Comparison of ENCODE assay signal across 1 cellular context in genomic region chr18:61955644-61956043, GRCh38.
TF ChIP-seq lines count a peak whose summit lies in the region.

No MANE protein-coding gene starts in this region.

TF ChIP-seq in GM23338, 12 proteins besides CTCF, POLR2A, EP300 and RAD21 (continued from another document):
- no peak for TF ChIP-seq ZNF462 (CRISPR knock-in tag; IDR thresholded peaks at IDR 0.05)
- TF ChIP-seq STAT1 (IDR thresholded peaks at IDR 0.05; ENCODE audit: unreplicated experiment) = no peak
- TF ChIP-seq REST (IDR thresholded peaks at IDR 0.05; ENCODE audit: unreplicated experiment) = no peak
- no peak for TF ChIP-seq ZNF331 (CRISPR knock-in tag; IDR thresholded peaks at IDR 0.05; ENCODE audit: low read depth)
- TF ChIP-seq EZH2phosphoT487 (IDR thresholded peaks at IDR 0.05; ENCODE audit: unreplicated experiment) = no peak
- TF ChIP-seq NANOG (IDR thresholded peaks at IDR 0.05; ENCODE audit: borderline replicate concordance) = no peak
